In genomic region chr3:192570757-192571156, GRCh38 we compare ENCODE assay signal across 8 cellular contexts.
DNase-seq lines count a peak whose midpoint lies in the region; ATAC-seq and TF ChIP-seq lines count a peak whose summit lies in the region.

No MANE protein-coding gene starts in this region.

- H3K27me3 ChIP-seq in duodenal mucosa (ENCODE audit: control insufficient read depth in 1 of 2, insufficient read depth in 2 of 2, low read length in 2 of 2) (peaks cover 0 to 3% of the 10 kb centered on the region in 2 donors), ovary (no peaks in the 10 kb centered on the region)

- H3K36me3 ChIP-seq in duodenal mucosa (ENCODE audit: control insufficient read depth in 1 of 2, insufficient read depth in 2 of 2, low read length in 2 of 2): no peaks in the 10 kb centered on the region
- no peaks in the 10 kb centered on the region for H3K36me3 ChIP-seq in ovary

- ATAC-seq in GM21381 (IDR thresholded peaks at IDR 0.05; ENCODE audit: unreplicated experiment) (no peak), HG03175 (IDR thresholded peaks at IDR 0.05; ENCODE audit: unreplicated experiment) (no peak), GM18858 (IDR thresholded peaks at IDR 0.05; ENCODE audit: unreplicated experiment) (no peak)

- peak; percentile 14 for DNase-seq in AG20443 (ENCODE audit: low spot score)
- DNase-seq in NCI-H2081 treated with DMSO at 0.1 percent for 48 hours (lab: John Stamatoyannopoulos, UW): peak; percentile 20
- no peak for DNase-seq in ovary
- DNase-seq in stimulated activated CD4-positive, alpha-beta T cell treated with anti-CD3 and anti-CD28 coated beads, Interleukin-4, amount 100 ng/mL, for 24 hours: no peak

- H3K27ac ChIP-seq in duodenal mucosa (ENCODE audit: low read depth, low read length) (no peak overlapping the region), ovary (no peak overlapping the region)

- H3K4me3 ChIP-seq in duodenal mucosa (ENCODE audit: low read depth in 1 of 2, low read length in 2 of 2): peak overlapping the region; percentile 53 to 63
- peak overlapping the region; percentile 21 for H3K4me3 ChIP-seq in ovary

- TF ChIP-seq POLR2A in ovary (IDR thresholded peaks at IDR 0.05): no peak

- no peak overlapping the region for H3K9ac ChIP-seq in duodenal mucosa (ENCODE audit: low read depth in 1 of 2, low read length in 2 of 2)

- peaks cover 4 to 14% of the 10 kb centered on the region in 2 donors for H3K4me1 ChIP-seq in duodenal mucosa (ENCODE audit: control insufficient read depth in 1 of 2, insufficient read depth in 2 of 2, low read length in 2 of 2)
- no peaks in the 10 kb centered on the region for H3K4me1 ChIP-seq in ovary (ENCODE audit: insufficient read depth)

- 10 to 14% (median 12%) methylated on average over 4 of the region's 4 CpGs for WGBS in ovary, 3 donors

- no peak for TF ChIP-seq CTCF in ovary (IDR thresholded peaks at IDR 0.05)

- intact Hi-C loops in ovary (cut with DNase I): no loop called here

- H3K9me3 ChIP-seq in duodenal mucosa (ENCODE audit: control insufficient read depth in 1 of 2, low read length in 2 of 2): no peaks in the 10 kb centered on the region
- no peaks in the 10 kb centered on the region for H3K9me3 ChIP-seq in ovary

- no peak for TF ChIP-seq EP300 in ovary (IDR thresholded peaks at IDR 0.05)

Comparison
In these comparisons a context has a peak if more than half of its experiments do, and no peak if none do; other contexts are left out.
1. DNase-seq: peak in AG20443 (single experiment) and NCI-H2081 treated with DMSO at 0.1 percent for 48 hours (single experiment); none in ovary (0 of 5) and stimulated activated CD4-positive, alpha-beta T cell treated with anti-CD3 and anti-CD28 coated beads, Interleukin-4, amount 100 ng/mL, for 24 hours (single experiment).